11 cellular contexts compared by ENCODE assay signal in genomic region chr2:173359231-173359630, GRCh38. TPM values are rescaled to one million over a fixed set of nuclear protein-coding genes. Genes with fewer than 3 reads are reported as not detected.
DNase-seq lines count a peak whose midpoint lies in the region; ATAC-seq and TF ChIP-seq lines count a peak whose summit lies in the region.
"Had no signal": no experiment of that assay in that cellular context is flagged by ENCODE, and none has a peak within 500 bp of the region (broad histone marks: within the 10 kb centered on the region; RNA-seq: fewer than 3 reads in every experiment).

No MANE protein-coding gene starts in this region.

- intact Hi-C loops in OCI-LY7 (cut with micrococcal nuclease; ENCODE audit: unreplicated experiment) = loop anchor here (10.0 kb wide), 2 partner anchors 516 to 1276 kb away; no protein-coding TSS in a partner anchor

- H3K4me3 Mint-ChIP-seq in memory B cell = peak overlapping the region; percentile 34
- H3K4me3 Mint-ChIP-seq: activated naive CD4-positive, alpha-beta T cell treated with anti-CD3 and anti-CD28 coated beads, Interleukin-2, amount 50 U/mL, for 24 hours had no signal

- peak overlapping the region; percentile 47 for H3K27ac ChIP-seq in OCI-LY7 (ENCODE audit: low read depth, low read length, poor library complexity, severe bottlenecking)
- H3K27ac ChIP-seq: VCaP had no signal

- H3K9me3 ChIP-seq in OCI-LY7 (ENCODE audit: low read length) = no peaks in the 10 kb centered on the region

- H4K20me1 ChIP-seq in OCI-LY7 (ENCODE audit: insufficient read depth, low read length) = peaks cover 58% of the 10 kb centered on the region

- H3K27ac Mint-ChIP-seq in memory B cell = no peak overlapping the region
- H3K27ac Mint-ChIP-seq: activated naive CD4-positive, alpha-beta T cell treated with anti-CD3 and anti-CD28 coated beads, Interleukin-2, amount 50 U/mL, for 24 hours had no signal

- no peaks in the 10 kb centered on the region for H3K9me2 ChIP-seq in OCI-LY7 (ENCODE audit: insufficient read depth, low read length)

- peaks cover 49% of the 10 kb centered on the region for H3K4me1 ChIP-seq in OCI-LY7 (ENCODE audit: insufficient read depth, low read length, poor library complexity, severe bottlenecking)

- H3K4me1 Mint-ChIP-seq in memory B cell = peaks cover 18% of the 10 kb centered on the region

- no peak overlapping the region for H2AFZ ChIP-seq in OCI-LY7 (ENCODE audit: low read length)

- peaks cover 92% of the 10 kb centered on the region for H3K79me2 ChIP-seq in OCI-LY7 (ENCODE audit: insufficient read depth, low read depth, low read length)

- BruUV-seq in OCI-LY7 (replicated peaks; lab: Mats Ljungman, UMichigan) = no TSS peak

- H3K4me2 ChIP-seq in OCI-LY7 (ENCODE audit: low read length) = peak overlapping the region; percentile 94

- no peaks in the 10 kb centered on the region for H3K9me3 Mint-ChIP-seq in memory B cell
- H3K9me3 Mint-ChIP-seq: activated naive CD4-positive, alpha-beta T cell treated with anti-CD3 and anti-CD28 coated beads, Interleukin-2, amount 50 U/mL, for 24 hours had no signal

- peaks cover 90% of the 10 kb centered on the region for H3K36me3 ChIP-seq in OCI-LY7 (ENCODE audit: insufficient read depth, low read length)

- peak overlapping the region; percentile 56 for H3K4me3 ChIP-seq in OCI-LY7 (ENCODE audit: low read depth, low read length, poor library complexity, severe bottlenecking)

- CTCF ChIA-PET in OCI-LY7 (lab: Charles Lee; ENCODE audit: unreplicated experiment) = no interaction called here

- no peaks in the 10 kb centered on the region for H3K36me3 Mint-ChIP-seq in memory B cell

- no peak for TF ChIP-seq CTCF in OCI-LY7 (conservative IDR thresholded peaks at IDR 0.05; ENCODE audit: low read length)

- H3K27me3 Mint-ChIP-seq in memory B cell = peaks cover 15% of the 10 kb centered on the region

- DNase-seq in OCI-LY7 (ENCODE audit: low spot score) = peak; percentile 39
- no peak for DNase-seq in memory B cell (ENCODE audit: low spot score in 2 of 2)
- DNase-seq in NCI-H526 (lab: John Stamatoyannopoulos, UW) = no peak
- DNase-seq in NCI-H510A (lab: John Stamatoyannopoulos, UW) = no peak
- no peak for DNase-seq in left lobe of liver (ENCODE audit: low spot score)
- DNase-seq: H7; stimulated activated CD4-positive, alpha-beta T cell treated with anti-CD3 and anti-CD28 coated beads, Interleukin-4, amount 100 ng/mL, for 1 hour had no signal

- POLR2A ChIA-PET in OCI-LY7 (lab: Charles Lee) = interaction anchor here (0.6 to 1.2 kb wide), 2 partner anchors 10 to 76 kb away, joined by 3 to 4 read pairs; no protein-coding TSS in a partner anchor

- ATAC-seq in GM18858 (IDR thresholded peaks at IDR 0.05; ENCODE audit: unreplicated experiment) (peak; percentile 43), HG03045 (IDR thresholded peaks at IDR 0.05; ENCODE audit: unreplicated experiment) (peak; percentile 37), memory B cell (ENCODE audit: low read depth) (no peak), left lobe of liver (no peak)

RNA-seq across cellular contexts. Expression of gene CDCA7, which starts 4.6 kb away (rescaled TPM):
- total RNA-seq in OCI-LY7 (2014; rRNA removed; shearing (Covaris generic)) = 98.2 and 140 TPM in 2 replicates
- total RNA-seq in OCI-LY7 (2022) (170 and 193 TPM in 2 replicates), left lobe of liver (0.25 TPM)

Comparison
In these comparisons a context has a peak if more than half of its experiments do, and no peak if none do; other contexts are left out.
1. ATAC-seq: peak in GM18858 (single experiment) and HG03045 (single experiment); none in memory B cell (single experiment) and left lobe of liver (single experiment).
2. RNA of gene CDCA7, which starts 4.6 kb away (total RNA-seq): 98.2 to 193 TPM in OCI-LY7; 0.25 TPM in left lobe of liver (single experiment); every median in the first group is over 10 times any median in the second.